Comparison of ENCODE assay signal across 17 cellular contexts in the genomic region with DNA sequence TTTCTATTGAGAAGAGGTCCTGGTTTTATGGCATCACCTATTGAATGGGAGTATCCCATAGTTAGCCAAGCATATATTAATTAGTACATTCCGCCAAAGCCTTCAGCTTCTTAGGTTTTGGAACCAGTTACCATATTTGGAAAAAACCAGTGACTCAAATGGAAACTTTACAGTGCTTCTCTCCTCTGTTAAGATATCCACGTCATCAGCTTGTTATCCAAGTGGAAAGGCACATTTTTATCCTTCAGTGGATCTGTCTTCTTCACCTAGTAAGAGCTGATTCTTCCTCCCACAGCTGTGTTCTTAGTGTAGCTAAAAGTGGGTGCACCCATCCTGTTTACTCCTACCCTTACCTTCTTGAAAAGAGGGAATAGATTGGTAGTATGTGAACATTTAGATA. TPM values are rescaled to one million over a fixed set of nuclear protein-coding genes. Genes with fewer than 3 reads are reported as not detected.
A peak's percentile ranks its signal among the peaks of the same experiment; 100 is the strongest.
DNase-seq lines count a peak whose midpoint lies in the region; ATAC-seq and TF ChIP-seq lines count a peak whose summit lies in the region.
"Had no signal": no experiment of that assay in that cellular context is flagged by ENCODE, and none has a peak within 500 bp of the region (broad histone marks: within the 10 kb centered on the region; RNA-seq: fewer than 3 reads in every experiment).

No MANE protein-coding gene starts in this region.

- TF ChIP-seq CTCF in parathyroid adenoma (IDR thresholded peaks at IDR 0.05): no peak
- no peak for TF ChIP-seq CTCF in activated CD8-positive, alpha-beta T cell treated with anti-CD3 and anti-CD28 coated beads for 36 hours (IDR thresholded peaks at IDR 0.05)
- no peak for TF ChIP-seq CTCF in PC-3 (conservative IDR thresholded peaks at IDR 0.05; ENCODE audit: low read depth, low read length)
- no peak for TF ChIP-seq CTCF in colonic mucosa (IDR thresholded peaks at IDR 0.05)

- no peaks in the 10 kb centered on the region for H3K9me3 Mint-ChIP-seq in activated CD8-positive, alpha-beta T cell treated with anti-CD3 and anti-CD28 coated beads for 36 hours
- H3K9me3 Mint-ChIP-seq: activated CD4-positive, alpha-beta memory T cell treated with anti-CD3 and anti-CD28 coated beads for 36 hours; activated naive CD8-positive, alpha-beta T cell treated with anti-CD3 and anti-CD28 coated beads, Interleukin-2, amount 10 ng/mL, durations not matched to agents 7 days and 5 days had no signal

- no peaks in the 10 kb centered on the region for H3F3A ChIP-seq in PC-3 (ENCODE audit: low read length, unreplicated experiment)

- H3K4me2 ChIP-seq in parathyroid adenoma (ENCODE audit: low read length): peak overlapping the region; percentile 41
- no peak overlapping the region for H3K4me2 ChIP-seq in PC-3 (ENCODE audit: low read length)

- peak overlapping the region; percentile 4; the same call in 1 of the 2 replicates for H3K27ac ChIP-seq in SJSA1
- peak overlapping the region; percentile 39 for H3K27ac ChIP-seq in parathyroid adenoma
- H3K27ac ChIP-seq in PC-3 (ENCODE audit: low read length): no peak overlapping the region
- H3K27ac ChIP-seq in colonic mucosa: no peak overlapping the region
- H3K27ac ChIP-seq: RWPE1 had no signal

- no peak overlapping the region for H3K27ac Mint-ChIP-seq in activated CD8-positive, alpha-beta T cell treated with anti-CD3 and anti-CD28 coated beads for 36 hours
- H3K27ac Mint-ChIP-seq: activated CD4-positive, alpha-beta memory T cell treated with anti-CD3 and anti-CD28 coated beads for 36 hours; activated naive CD8-positive, alpha-beta T cell treated with anti-CD3 and anti-CD28 coated beads, Interleukin-2, amount 10 ng/mL, durations not matched to agents 7 days and 5 days had no signal

- BruUV-seq in PC-3 (replicated peaks; lab: Mats Ljungman, UMichigan): no TSS peak

- H3K27me3 ChIP-seq in SJSA1 (replicated peaks): no peaks in the 10 kb centered on the region
- H3K27me3 ChIP-seq in parathyroid adenoma (ENCODE audit: control insufficient read depth, insufficient read depth, low read length): no peaks in the 10 kb centered on the region
- no peaks in the 10 kb centered on the region for H3K27me3 ChIP-seq in PC-3 (ENCODE audit: low read length)
- no peaks in the 10 kb centered on the region for H3K27me3 ChIP-seq in colonic mucosa
- H3K27me3 ChIP-seq: heart right ventricle had no signal

- H3K36me3 Mint-ChIP-seq in activated CD8-positive, alpha-beta T cell treated with anti-CD3 and anti-CD28 coated beads for 36 hours (ENCODE audit: low read depth): no peaks in the 10 kb centered on the region
- H3K36me3 Mint-ChIP-seq: activated CD4-positive, alpha-beta memory T cell treated with anti-CD3 and anti-CD28 coated beads for 36 hours; activated naive CD8-positive, alpha-beta T cell treated with anti-CD3 and anti-CD28 coated beads, Interleukin-2, amount 10 ng/mL, durations not matched to agents 7 days and 5 days had no signal

- H3K9me2 ChIP-seq in PC-3 (replicated peaks; ENCODE audit: low read length): no peaks in the 10 kb centered on the region

- no peaks in the 10 kb centered on the region for H3K4me1 Mint-ChIP-seq in activated CD8-positive, alpha-beta T cell treated with anti-CD3 and anti-CD28 coated beads for 36 hours (ENCODE audit: low read depth)

- H3K4me3 ChIP-seq in SJSA1 (no peak overlapping the region), parathyroid adenoma (ENCODE audit: low read depth, low read length) (peak overlapping the region; percentile 19), PC-3 (ENCODE audit: low read length) (no peak overlapping the region), colonic mucosa (no peak overlapping the region)
- H3K4me3 ChIP-seq: heart right ventricle, skin epidermis had no signal

- H4K20me1 ChIP-seq in PC-3 (ENCODE audit: low read length): no peaks in the 10 kb centered on the region

- CTCF ChIA-PET in activated CD8-positive, alpha-beta T cell treated with anti-CD3 and anti-CD28 coated beads for 36 hours (lab: Charles Lee): no interaction called here
- CTCF ChIA-PET in PC-3 (lab: Charles Lee): no interaction called here

- ATAC-seq in activated CD8-positive, alpha-beta T cell treated with anti-CD3 and anti-CD28 coated beads for 36 hours: no peak
- ATAC-seq in PC-3: no peak

- H3K79me2 ChIP-seq in parathyroid adenoma: no peaks in the 10 kb centered on the region
- H3K79me2 ChIP-seq in PC-3 (ENCODE audit: low read length): no peaks in the 10 kb centered on the region

- intact Hi-C loops in activated CD8-positive, alpha-beta T cell treated with anti-CD3 and anti-CD28 coated beads for 36 hours (cut with micrococcal nuclease): no loop called here
- intact Hi-C loops in PC-3 (cut with micrococcal nuclease): no loop called here
- intact Hi-C loops in colonic mucosa (cut with DNase I): no loop called here

- H3K36me3 ChIP-seq in SJSA1 (no peaks in the 10 kb centered on the region), parathyroid adenoma (ENCODE audit: control insufficient read depth, insufficient read depth, low read length) (no peaks in the 10 kb centered on the region), PC-3 (ENCODE audit: low read depth, low read length) (no peaks in the 10 kb centered on the region), colonic mucosa (no peaks in the 10 kb centered on the region)
- H3K36me3 ChIP-seq: BE2C, heart right ventricle had no signal

- H2AFZ ChIP-seq in parathyroid adenoma (peak overlapping the region; percentile 41), PC-3 (ENCODE audit: low read length) (no peak overlapping the region)

- POLR2A ChIA-PET in activated CD8-positive, alpha-beta T cell treated with anti-CD3 and anti-CD28 coated beads for 36 hours (lab: Charles Lee): no interaction called here
- POLR2A ChIA-PET in PC-3 (lab: Charles Lee; ENCODE audit: unreplicated experiment): no interaction called here

- DNase-seq in EL (peak; percentile 65), SJSA1 (ENCODE audit: low read depth in 1 of 2, low spot score in 2 of 2) (peak in 1 of 2 experiments; percentile 19), fibroblast of gingiva (ENCODE audit: low read depth) (peak; percentile 21), PC-3 (no peak), islet precursor cell (no peak), colonic mucosa (no peak)
- no peak for DNase-seq in activated CD8-positive, alpha-beta T cell treated with anti-CD3 and anti-CD28 coated beads for 36 hours
- DNase-seq: activated CD4-positive, alpha-beta memory T cell treated with anti-CD3 and anti-CD28 coated beads for 36 hours; activated naive CD8-positive, alpha-beta T cell treated with anti-CD3 and anti-CD28 coated beads, Interleukin-2, amount 10 ng/mL, durations not matched to agents 7 days and 5 days; BE2C; heart right ventricle; KG1; NCI-H1092 treated with DMSO at 0.1 percent for 48 hours; NCI-H774 had no signal

- H3K9ac ChIP-seq in parathyroid adenoma (no peak overlapping the region), PC-3 (ENCODE audit: low read length) (no peak overlapping the region), colonic mucosa (ENCODE audit: low read depth in 2 of 2, low read length in 2 of 2) (no peak overlapping the region)

- H3K4me3 Mint-ChIP-seq in activated CD8-positive, alpha-beta T cell treated with anti-CD3 and anti-CD28 coated beads for 36 hours: no peak overlapping the region
- H3K4me3 Mint-ChIP-seq: activated CD4-positive, alpha-beta memory T cell treated with anti-CD3 and anti-CD28 coated beads for 36 hours; activated naive CD8-positive, alpha-beta T cell treated with anti-CD3 and anti-CD28 coated beads, Interleukin-2, amount 10 ng/mL, durations not matched to agents 7 days and 5 days had no signal

- H3K27me3 Mint-ChIP-seq in activated CD8-positive, alpha-beta T cell treated with anti-CD3 and anti-CD28 coated beads for 36 hours: peaks cover 6% of the 10 kb centered on the region

- no peaks in the 10 kb centered on the region for H3K9me3 ChIP-seq in SJSA1 (replicated peaks)
- no peaks in the 10 kb centered on the region for H3K9me3 ChIP-seq in parathyroid adenoma (ENCODE audit: control insufficient read depth, low read length)
- no peaks in the 10 kb centered on the region for H3K9me3 ChIP-seq in PC-3 (ENCODE audit: low read length)
- no peaks in the 10 kb centered on the region for H3K9me3 ChIP-seq in colonic mucosa
- H3K9me3 ChIP-seq: BE2C, heart right ventricle had no signal

- peaks cover 23% of the 10 kb centered on the region for H3K4me1 ChIP-seq in SJSA1 (replicated peaks)
- H3K4me1 ChIP-seq in parathyroid adenoma: peaks cover 31% of the 10 kb centered on the region
- H3K4me1 ChIP-seq in PC-3 (ENCODE audit: insufficient read depth, low read length): peaks cover 11% of the 10 kb centered on the region
- H3K4me1 ChIP-seq in colonic mucosa: no peaks in the 10 kb centered on the region
- H3K4me1 ChIP-seq: BE2C had no signal

RNA-seq across cellular contexts. Expression of a gene that starts 34.5 kb away (rescaled TPM):
- 39.2 and 47.9 TPM in 2 replicates for total RNA-seq in SJSA1 (2014; rRNA removed; shearing (Covaris generic))
- total RNA-seq in activated CD8-positive, alpha-beta T cell treated with anti-CD3 and anti-CD28 coated beads for 36 hours: 1 to 10 TPM in 1 of 2 experiments, under 1 TPM in 1; 0.52 to 1.1 TPM
- total RNA-seq in PC-3 (2014; rRNA removed): 39.4 and 41.4 TPM in 2 replicates
- 10 to 100 TPM; 15.5 to 16.9 TPM for total RNA-seq in colonic mucosa
- total RNA-seq: activated naive CD8-positive, alpha-beta T cell treated with anti-CD3 and anti-CD28 coated beads, Interleukin-2, amount 10 ng/mL, durations not matched to agents 7 days and 5 days had no signal

Comparison
In these comparisons a context has a peak if more than half of its experiments do, and no peak if none do; other contexts are left out.
1. DNase-seq: peak in EL (single experiment) and fibroblast of gingiva (single experiment); none in activated CD8-positive, alpha-beta T cell treated with anti-CD3 and anti-CD28 coated beads for 36 hours (single experiment), PC-3 (single experiment), islet precursor cell (single experiment) and colonic mucosa (single experiment).
2. H3K27ac ChIP-seq: peak in SJSA1 (single experiment) and parathyroid adenoma (single experiment); none in PC-3 (single experiment) and colonic mucosa (single experiment).
3. RNA of a gene that starts 34.5 kb away (total RNA-seq): 39.2 to 47.9 TPM in SJSA1, 39.4 to 41.4 TPM in PC-3 and 15.5 to 16.9 TPM in colonic mucosa; 0.52 to 1.1 TPM in activated CD8-positive, alpha-beta T cell treated with anti-CD3 and anti-CD28 coated beads for 36 hours; every median in the first group is over 4 times any median in the second.